32 cellular contexts compared by ENCODE assay signal in the genomic region with DNA sequence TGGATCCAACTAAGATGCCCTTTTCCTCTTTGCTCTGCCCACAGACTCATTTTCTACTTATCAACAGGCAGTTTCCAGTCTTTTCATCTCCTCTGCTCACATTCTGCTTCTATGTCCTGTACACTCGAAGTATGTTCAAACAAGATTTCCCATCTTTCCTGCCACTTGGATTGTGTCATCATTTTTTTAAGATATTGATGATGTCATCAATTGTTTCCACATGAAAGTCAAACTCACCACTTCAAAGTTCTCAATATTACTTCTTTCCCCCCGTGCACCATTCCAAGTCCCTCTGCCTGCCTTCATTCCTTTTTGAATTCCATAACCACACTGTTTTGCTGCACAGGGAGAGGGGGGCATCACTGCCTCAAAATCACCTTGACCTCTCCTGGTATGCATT.
"Had no signal": no experiment of that assay in that cellular context is flagged by ENCODE, and none has a peak within 500 bp of the region (broad histone marks: within the 10 kb centered on the region; RNA-seq: fewer than 3 reads in every experiment).

No MANE protein-coding gene starts in this region.

- H3K36me3 ChIP-seq: brain microvascular endothelial cell, esophagus squamous epithelium, gastroesophageal sphincter, heart right ventricle, WERI-Rb-1 had no signal

- H3K4me3 Mint-ChIP-seq: activated B cell treated with CpG ODN at 0.5 μM for 24 hours; activated CD8-positive, alpha-beta T cell treated with anti-CD3 and anti-CD28 coated beads for 36 hours; activated naive CD8-positive, alpha-beta T cell; activated T-cell treated with anti-CD3 and anti-CD28 coated beads, Interleukin-2, amount 50 U/mL, for 4 hours; activated T-helper 17 cell treated with anti-CD3 and anti-CD28 coated beads, Interleukin-2, amount 50 U/mL, for 72 hours; effector memory CD8-positive, alpha-beta T cell had no signal

- ATAC-seq: activated CD4-positive, CD25-positive, alpha-beta regulatory T cell treated with anti-CD3 and anti-CD28 coated beads, Interleukin-2, amount 50 U/mL, for 24 hours; activated CD8-positive, alpha-beta T cell treated with anti-CD3 and anti-CD28 coated beads for 36 hours; activated T-cell treated with anti-CD3 and anti-CD28 coated beads, Interleukin-2, amount 50 U/mL, for 4 hours; activated T-helper 17 cell treated with anti-CD3 and anti-CD28 coated beads, Interleukin-2, amount 50 U/mL, for 72 hours; effector memory CD8-positive, alpha-beta T cell; gastroesophageal sphincter; heart right ventricle had no signal

- H3K36me3 Mint-ChIP-seq: activated naive CD8-positive, alpha-beta T cell had no signal

- H2AFZ ChIP-seq: hepatocyte had no signal

- DNase-seq: activated B cell treated with CpG ODN at 0.5 μM for 24 hours; activated CD4-positive, alpha-beta T cell treated with anti-CD3 and anti-CD28 coated beads for 48 hours; activated CD4-positive, alpha-beta T cell treated with anti-CD3 and anti-CD28 coated beads, Interleukin-2, amount 50 U/mL, for 1 hour; activated CD4-positive, alpha-beta T cell treated with anti-CD3 and anti-CD28 coated beads, Interleukin-2, amount 50 U/mL, for 48 hours; activated CD8-positive, alpha-beta memory T cell treated with anti-CD3 and anti-CD28 coated beads for 24 hours; activated CD8-positive, alpha-beta T cell treated with anti-CD3 and anti-CD28 coated beads for 36 hours; activated effector memory CD4-positive, alpha-beta T cell treated with Interleukin-2 at 50 U/mL for 16 hours; activated gamma-delta T cell treated with Interleukin-2 at 50 U/mL for 16 hours; activated naive CD4-positive, alpha-beta T cell treated with anti-CD3 and anti-CD28 coated beads, Interleukin-2, amount 50 U/mL, for 16 hours; activated naive CD4-positive, alpha-beta T cell treated with Interleukin-2 at 50 U/mL for 16 hours; activated T-cell treated with anti-CD3 and anti-CD28 coated beads, Interleukin-2, amount 50 U/mL, for 4 hours; amniotic stem cell; anterior cingulate cortex; brain microvascular endothelial cell; caudate nucleus; cortex of kidney; dermis blood vessel endothelial cell; effector CD4-positive, alpha-beta T cell; effector memory CD8-positive, alpha-beta T cell; esophagus squamous epithelium; foreskin melanocyte; heart right ventricle; T-helper 2 cell; WERI-Rb-1 had no signal

- H3K4me3 ChIP-seq: esophagus squamous epithelium, gastroesophageal sphincter, heart right ventricle, hepatocyte had no signal

- FAIRE-seq: astrocyte, colon had no signal

- H3K27ac ChIP-seq: brain microvascular endothelial cell, epithelial cell of prostate, esophagus squamous epithelium, gastroesophageal sphincter, heart right ventricle, hepatocyte, WERI-Rb-1 had no signal

- H3K79me2 ChIP-seq: hepatocyte had no signal

- H3K27ac Mint-ChIP-seq: activated B cell treated with CpG ODN at 0.5 μM for 24 hours; activated CD8-positive, alpha-beta T cell treated with anti-CD3 and anti-CD28 coated beads for 36 hours; activated naive CD8-positive, alpha-beta T cell; activated T-helper 17 cell treated with anti-CD3 and anti-CD28 coated beads, Interleukin-2, amount 50 U/mL, for 72 hours; effector memory CD8-positive, alpha-beta T cell had no signal

- H3K4me2 ChIP-seq: hepatocyte had no signal

- H3K9me3 Mint-ChIP-seq: activated B cell treated with CpG ODN at 0.5 μM for 24 hours; activated CD8-positive, alpha-beta T cell treated with anti-CD3 and anti-CD28 coated beads for 36 hours; activated T-cell treated with anti-CD3 and anti-CD28 coated beads, Interleukin-2, amount 50 U/mL, for 4 hours; activated T-helper 17 cell treated with anti-CD3 and anti-CD28 coated beads, Interleukin-2, amount 50 U/mL, for 72 hours; effector memory CD8-positive, alpha-beta T cell had no signal

- H3K4me1 Mint-ChIP-seq: activated B cell treated with CpG ODN at 0.5 μM for 24 hours; activated T-helper 17 cell treated with anti-CD3 and anti-CD28 coated beads, Interleukin-2, amount 50 U/mL, for 72 hours had no signal

- H3K4me1 ChIP-seq: gastroesophageal sphincter, heart right ventricle had no signal

- H3K27me3 ChIP-seq: brain microvascular endothelial cell, gastroesophageal sphincter, hepatocyte had no signal

- H3K9me3 ChIP-seq: esophagus squamous epithelium, gastroesophageal sphincter, heart right ventricle had no signal
